ENCODE assay signal across 16 cellular contexts in genomic region chr2:71471276-71471675, GRCh38. TPM values are rescaled to one million over a fixed set of nuclear protein-coding genes. Genes with fewer than 3 reads are reported as not detected.
DNase-seq lines count a peak whose midpoint lies in the region; ATAC-seq and TF ChIP-seq lines count a peak whose summit lies in the region.
"Had no signal": no experiment of that assay in that cellular context is flagged by ENCODE, and none has a peak within 500 bp of the region (broad histone marks: within the 10 kb centered on the region; RNA-seq: fewer than 3 reads in every experiment).

No MANE protein-coding gene starts in this region.

- ATAC-seq in activated CD8-positive, alpha-beta T cell treated with anti-CD3 and anti-CD28 coated beads for 36 hours: peak; percentile 77
- no peak for ATAC-seq in activated CD8-positive, alpha-beta T cell treated with anti-CD3 and anti-CD28 coated beads, Interleukin-2, amount 10 ng/mL, durations not matched to agents 7 days and 5 days
- ATAC-seq in stimulated activated effector memory CD8-positive, alpha-beta T cell treated with anti-CD3 and anti-CD28 coated beads, Interleukin-12 subunit alpha, Interleukin-12 subunit beta, amount 100 ng/mL, for 72 hours: peak; percentile 69
- ATAC-seq: A549, GM23338, lower lobe of right lung had no signal

- CTCF ChIA-PET in activated CD8-positive, alpha-beta T cell treated with anti-CD3 and anti-CD28 coated beads for 36 hours (lab: Charles Lee): no interaction called here
- CTCF ChIA-PET in activated CD8-positive, alpha-beta T cell treated with anti-CD3 and anti-CD28 coated beads, Interleukin-2, amount 10 ng/mL, durations not matched to agents 7 days and 5 days (lab: Charles Lee): no interaction called here

- H3K27ac Mint-ChIP-seq in activated CD8-positive, alpha-beta T cell treated with anti-CD3 and anti-CD28 coated beads for 36 hours: no peak overlapping the region
- no peak overlapping the region for H3K27ac Mint-ChIP-seq in activated CD8-positive, alpha-beta T cell treated with anti-CD3 and anti-CD28 coated beads, Interleukin-2, amount 10 ng/mL, durations not matched to agents 7 days and 5 days
- H3K27ac Mint-ChIP-seq in stimulated activated effector memory CD8-positive, alpha-beta T cell treated with anti-CD3 and anti-CD28 coated beads, Interleukin-12 subunit alpha, Interleukin-12 subunit beta, amount 100 ng/mL, for 72 hours: no peak overlapping the region
- H3K27ac Mint-ChIP-seq: GM23338; natural killer cell treated with Interleukin-12 subunit alpha and Interleukin-12 subunit beta and Interleukin-15 and Interleukin-18, amount 100 ng/mL, for 72 hours had no signal

- no peak overlapping the region for H3K27ac ChIP-seq in caudate nucleus (ENCODE audit: low read depth, low read length)
- H3K27ac ChIP-seq: A549, dorsolateral prefrontal cortex, lower lobe of right lung had no signal

- peaks cover 31% of the 10 kb centered on the region for H3K27me3 Mint-ChIP-seq in activated CD8-positive, alpha-beta T cell treated with anti-CD3 and anti-CD28 coated beads for 36 hours
- H3K27me3 Mint-ChIP-seq in activated CD8-positive, alpha-beta T cell treated with anti-CD3 and anti-CD28 coated beads, Interleukin-2, amount 10 ng/mL, durations not matched to agents 7 days and 5 days (ENCODE audit: low read depth): peaks cover 36% of the 10 kb centered on the region

- in situ Hi-C loops in G401 (cut with HindIII; ENCODE audit: low sequenced_read_pairs): no loop called here

- intact Hi-C loops in activated CD8-positive, alpha-beta T cell treated with anti-CD3 and anti-CD28 coated beads for 36 hours (cut with micrococcal nuclease): no loop called here

- no peaks in the 10 kb centered on the region for H3K9me3 Mint-ChIP-seq in activated CD8-positive, alpha-beta T cell treated with anti-CD3 and anti-CD28 coated beads for 36 hours
- H3K9me3 Mint-ChIP-seq in activated CD8-positive, alpha-beta T cell treated with anti-CD3 and anti-CD28 coated beads, Interleukin-2, amount 10 ng/mL, durations not matched to agents 7 days and 5 days (ENCODE audit: insufficient read depth): no peaks in the 10 kb centered on the region
- H3K9me3 Mint-ChIP-seq in stimulated activated effector memory CD8-positive, alpha-beta T cell treated with anti-CD3 and anti-CD28 coated beads, Interleukin-12 subunit alpha, Interleukin-12 subunit beta, amount 100 ng/mL, for 72 hours: no peaks in the 10 kb centered on the region
- H3K9me3 Mint-ChIP-seq: GM23338; natural killer cell treated with Interleukin-12 subunit alpha and Interleukin-12 subunit beta and Interleukin-15 and Interleukin-18, amount 100 ng/mL, for 72 hours had no signal

- DNase-seq in activated CD8-positive, alpha-beta T cell treated with anti-CD3 and anti-CD28 coated beads for 36 hours: peak; percentile 18
- no peak for DNase-seq in activated CD8-positive, alpha-beta T cell treated with anti-CD3 and anti-CD28 coated beads, Interleukin-2, amount 10 ng/mL, durations not matched to agents 7 days and 5 days
- DNase-seq in RPMI7951 (ENCODE audit: low read depth) (peak; percentile 66), fibroblast of mammary gland (ENCODE audit: low read depth) (peak; percentile 13), G401 (ENCODE audit: low spot score) (no peak), caudate nucleus (lab: John Stamatoyannopoulos, UW) (no peak), H7 (no peak)
- no peak for DNase-seq in stimulated activated effector memory CD8-positive, alpha-beta T cell treated with anti-CD3 and anti-CD28 coated beads, Interleukin-12 subunit alpha, Interleukin-12 subunit beta, amount 100 ng/mL, for 72 hours (ENCODE audit: low spot score in 2 of 2)
- DNase-seq: anterior cingulate cortex, dorsolateral prefrontal cortex, lower lobe of right lung, NCI-H1048, retina had no signal

- no peak overlapping the region for H3K4me3 ChIP-seq in fibroblast of mammary gland (ENCODE audit: control insufficient read depth, low read depth, low read length)
- H3K4me3 ChIP-seq in H7 (ENCODE audit: insufficient read depth, low read depth, low read length): no peak overlapping the region
- H3K4me3 ChIP-seq: A549, dorsolateral prefrontal cortex, GM23338, lower lobe of right lung had no signal

- POLR2A ChIA-PET in activated CD8-positive, alpha-beta T cell treated with anti-CD3 and anti-CD28 coated beads for 36 hours (lab: Charles Lee): no interaction called here
- POLR2A ChIA-PET in activated CD8-positive, alpha-beta T cell treated with anti-CD3 and anti-CD28 coated beads, Interleukin-2, amount 10 ng/mL, durations not matched to agents 7 days and 5 days (lab: Charles Lee): no interaction called here

- H3K36me3 Mint-ChIP-seq in activated CD8-positive, alpha-beta T cell treated with anti-CD3 and anti-CD28 coated beads for 36 hours (ENCODE audit: low read depth): no peaks in the 10 kb centered on the region
- no peaks in the 10 kb centered on the region for H3K36me3 Mint-ChIP-seq in activated CD8-positive, alpha-beta T cell treated with anti-CD3 and anti-CD28 coated beads, Interleukin-2, amount 10 ng/mL, durations not matched to agents 7 days and 5 days (ENCODE audit: low read depth)
- H3K36me3 Mint-ChIP-seq in stimulated activated effector memory CD8-positive, alpha-beta T cell treated with anti-CD3 and anti-CD28 coated beads, Interleukin-12 subunit alpha, Interleukin-12 subunit beta, amount 100 ng/mL, for 72 hours: no peaks in the 10 kb centered on the region
- H3K36me3 Mint-ChIP-seq: natural killer cell treated with Interleukin-12 subunit alpha and Interleukin-12 subunit beta and Interleukin-15 and Interleukin-18, amount 100 ng/mL, for 72 hours had no signal

- TF ChIP-seq CTCF in activated CD8-positive, alpha-beta T cell treated with anti-CD3 and anti-CD28 coated beads for 36 hours (IDR thresholded peaks at IDR 0.05): no peak
- no peak for TF ChIP-seq CTCF in fibroblast of mammary gland (conservative IDR thresholded peaks at IDR 0.05; ENCODE audit: control insufficient read depth, insufficient read depth, low read depth, low read length)

- peaks cover 4% of the 10 kb centered on the region for H3K4me1 Mint-ChIP-seq in activated CD8-positive, alpha-beta T cell treated with anti-CD3 and anti-CD28 coated beads for 36 hours (ENCODE audit: low read depth)
- peaks cover 4% of the 10 kb centered on the region for H3K4me1 Mint-ChIP-seq in activated CD8-positive, alpha-beta T cell treated with anti-CD3 and anti-CD28 coated beads, Interleukin-2, amount 10 ng/mL, durations not matched to agents 7 days and 5 days (ENCODE audit: low read depth)
- H3K4me1 Mint-ChIP-seq in stimulated activated effector memory CD8-positive, alpha-beta T cell treated with anti-CD3 and anti-CD28 coated beads, Interleukin-12 subunit alpha, Interleukin-12 subunit beta, amount 100 ng/mL, for 72 hours: peaks cover 10% of the 10 kb centered on the region

- peaks cover 23% of the 10 kb centered on the region for H3K27me3 ChIP-seq in H7 (ENCODE audit: control insufficient read depth, insufficient read depth, low read length)

- H3K36me3 ChIP-seq in H7 (replicated peaks; ENCODE audit: control insufficient read depth, insufficient read depth, low read length): no peaks in the 10 kb centered on the region
- H3K36me3 ChIP-seq: lower lobe of right lung had no signal

- no peak overlapping the region for H3K4me3 Mint-ChIP-seq in activated CD8-positive, alpha-beta T cell treated with anti-CD3 and anti-CD28 coated beads for 36 hours
- no peak overlapping the region for H3K4me3 Mint-ChIP-seq in activated CD8-positive, alpha-beta T cell treated with anti-CD3 and anti-CD28 coated beads, Interleukin-2, amount 10 ng/mL, durations not matched to agents 7 days and 5 days
- H3K4me3 Mint-ChIP-seq in stimulated activated effector memory CD8-positive, alpha-beta T cell treated with anti-CD3 and anti-CD28 coated beads, Interleukin-12 subunit alpha, Interleukin-12 subunit beta, amount 100 ng/mL, for 72 hours: no peak overlapping the region
- H3K4me3 Mint-ChIP-seq: GM23338; natural killer cell treated with Interleukin-12 subunit alpha and Interleukin-12 subunit beta and Interleukin-15 and Interleukin-18, amount 100 ng/mL, for 72 hours had no signal

RNA-seq across cellular contexts. Expression of gene DYSF, which starts 17.9 kb away (rescaled TPM):
- total RNA-seq in activated CD8-positive, alpha-beta T cell treated with anti-CD3 and anti-CD28 coated beads for 36 hours: 1 to 10 TPM; 3.5 to 3.8 TPM
- 1 to 10 TPM; 3.4 to 4.7 TPM for total RNA-seq in activated CD8-positive, alpha-beta T cell treated with anti-CD3 and anti-CD28 coated beads, Interleukin-2, amount 10 ng/mL, durations not matched to agents 7 days and 5 days
- total RNA-seq in RPMI7951 (2014; rRNA removed; shearing (Covaris generic)): 1.2 and 2.3 TPM in 2 replicates
- total RNA-seq in G401 (2014; rRNA removed; shearing (Covaris generic)): 0.18 and 3.8 TPM in 2 replicates
- 7.4 and 9.5 TPM in 2 replicates for total RNA-seq in H7 (2014; rRNA removed; shearing (Covaris generic))

Comparison
In these comparisons a context has a peak if more than half of its experiments do, and no peak if none do; other contexts are left out.
1. DNase-seq: peak in activated CD8-positive, alpha-beta T cell treated with anti-CD3 and anti-CD28 coated beads for 36 hours (single experiment), RPMI7951 (single experiment) and fibroblast of mammary gland (single experiment); none in activated CD8-positive, alpha-beta T cell treated with anti-CD3 and anti-CD28 coated beads, Interleukin-2, amount 10 ng/mL, durations not matched to agents 7 days and 5 days (single experiment), stimulated activated effector memory CD8-positive, alpha-beta T cell treated with anti-CD3 and anti-CD28 coated beads, Interleukin-12 subunit alpha, Interleukin-12 subunit beta, amount 100 ng/mL, for 72 hours (0 of 2), G401 (single experiment), caudate nucleus (0 of 61) and H7 (single experiment).